In genomic region chr20:46362931-46363872, GRCh38 we compare ENCODE assay signal across 8 cellular contexts. TPM values are rescaled to one million over a fixed set of nuclear protein-coding genes. Genes with fewer than 3 reads are reported as not detected.
A peak's percentile ranks its signal among the peaks of the same experiment; 100 is the strongest.
DNase-seq lines count a peak whose midpoint lies in the region; ATAC-seq and TF ChIP-seq lines count a peak whose summit lies in the region.

No MANE protein-coding gene starts in this region.

- H3K4ac ChIP-seq in mesendoderm (ENCODE audit: low read depth, low read length), result no peak overlapping the region

- H2BK5ac ChIP-seq in mesendoderm (ENCODE audit: low read length), result no peak overlapping the region

- no CpG with 5 or more reads among the region's 14 CpGs for WGBS in mesendoderm (ENCODE audit: extremely low coverage, insufficient coverage, low lambda C conversion rate)

- H3K27ac ChIP-seq in ascending aorta, result peak overlapping the region; percentile 99 to 100
- H3K27ac ChIP-seq in mesendoderm (ENCODE audit: low read depth, low read length), result no peak overlapping the region

- no peak for TF ChIP-seq CTCF in ascending aorta (IDR thresholded peaks at IDR 0.05)

- peaks cover 14% of the 10 kb centered on the region for H3K79me2 ChIP-seq in mesendoderm (ENCODE audit: control insufficient read depth, insufficient read depth, low read length)

- intact Hi-C loops in ascending aorta (cut with DNase I), result loop anchor here (5.0 kb wide), 1 partner anchor 194 kb away; no protein-coding TSS in a partner anchor
- intact Hi-C loops in posterior vena cava (cut with DNase I), result loop anchor here in 1 of 2 donors (10.0 kb wide), 1 partner anchor 568 kb away; the partner anchor contains the start of genes DNTTIP1 and WFDC3

- no peaks in the 10 kb centered on the region for H3K9me3 ChIP-seq in ascending aorta

- peak in 1 of 2 donors; percentile 46 for DNase-seq in ascending aorta (ENCODE audit: low spot score in 2 of 2)
- no peak for DNase-seq in mesendoderm
- DNase-seq in posterior vena cava (ENCODE audit: low spot score), result no peak
- DNase-seq in H4 (ENCODE audit: low spot score), result no peak
- DNase-seq in hepatic stellate cell (ENCODE audit: low spot score), result no peak

- H4K8ac ChIP-seq in mesendoderm (ENCODE audit: low read depth, low read length), result no peak overlapping the region

- H3K18ac ChIP-seq in mesendoderm (ENCODE audit: low read length), result no peak overlapping the region

- H3K36me3 ChIP-seq in ascending aorta (peaks cover 18 to 31% of the 10 kb centered on the region in 2 donors), mesendoderm (ENCODE audit: control insufficient read depth, insufficient read depth, low read length) (peaks cover 6% of the 10 kb centered on the region)

- H3K4me2 ChIP-seq in mesendoderm (ENCODE audit: low read length), result peak overlapping the region; percentile 88

- peak overlapping the region; percentile 100 for H3K4me3 ChIP-seq in ascending aorta
- H3K4me3 ChIP-seq in mesendoderm (ENCODE audit: low read length), result peak overlapping the region; percentile 88

- H3K56ac ChIP-seq in mesendoderm (ENCODE audit: low read length), result peak overlapping the region; percentile 96

- H3K79me1 ChIP-seq in mesendoderm (ENCODE audit: low read length), result peaks cover 22% of the 10 kb centered on the region

- peak overlapping the region; percentile 96 for H3K9ac ChIP-seq in mesendoderm (ENCODE audit: low read length)

- H3K23ac ChIP-seq in mesendoderm (ENCODE audit: low read length), result no peak overlapping the region

- no peak overlapping the region for H2BK15ac ChIP-seq in mesendoderm (replicated peaks; ENCODE audit: low read depth)

- no peak overlapping the region for H4K5ac ChIP-seq in mesendoderm (ENCODE audit: low read length)

- no peak overlapping the region for H2AK5ac ChIP-seq in mesendoderm (ENCODE audit: low read length)

- no peak overlapping the region for H2BK120ac ChIP-seq in mesendoderm (ENCODE audit: low read depth, low read length)

- H3K4me1 ChIP-seq in ascending aorta (peaks cover 9 to 24% of the 10 kb centered on the region in 2 donors), mesendoderm (ENCODE audit: control insufficient read depth, low read depth, low read length) (peaks cover 2% of the 10 kb centered on the region)

- ATAC-seq in GM19351 (IDR thresholded peaks at IDR 0.05; ENCODE audit: unreplicated experiment), result peak; percentile 20
- ATAC-seq in HG03354 (IDR thresholded peaks at IDR 0.05; ENCODE audit: poor library complexity, severe bottlenecking, unreplicated experiment), result peak; percentile 5
- no peak for ATAC-seq in GM18858 (IDR thresholded peaks at IDR 0.05; ENCODE audit: unreplicated experiment)

- no peaks in the 10 kb centered on the region for H3K27me3 ChIP-seq in ascending aorta
- H3K27me3 ChIP-seq in mesendoderm (ENCODE audit: insufficient read depth, low read length, poor library complexity), result no peaks in the 10 kb centered on the region

RNA-seq across cellular contexts. Expression of gene ELMO2, which starts 43.2 kb away (rescaled TPM):
- 77.5 TPM for total RNA-seq in ascending aorta
- polyA plus RNA-seq in mesendoderm (2013, experiment 1 of 2), result 15.8 TPM
- 14.4 TPM for polyA plus RNA-seq in mesendoderm (2013, experiment 2 of 2)
- total RNA-seq in posterior vena cava, result 10 to 100 TPM; 43.6 to 48.9 TPM
- 35.6 and 43.7 TPM in 2 replicates for total RNA-seq in H4 (2014; rRNA removed; shearing (Covaris generic))

RNA-seq across cellular contexts. Expression of gene CDH22, which starts 54.9 kb away (rescaled TPM):
- total RNA-seq in ascending aorta, result not detected
- 0.08 TPM for polyA plus RNA-seq in mesendoderm (2013, experiment 1 of 2)
- polyA plus RNA-seq in mesendoderm (2013, experiment 2 of 2), result 0.01 TPM
- total RNA-seq in posterior vena cava, result under 1 TPM; 0.28 to 0.29 TPM
- not detected in 2 replicates for total RNA-seq in H4 (2014; rRNA removed; shearing (Covaris generic))
